In the genomic region with DNA sequence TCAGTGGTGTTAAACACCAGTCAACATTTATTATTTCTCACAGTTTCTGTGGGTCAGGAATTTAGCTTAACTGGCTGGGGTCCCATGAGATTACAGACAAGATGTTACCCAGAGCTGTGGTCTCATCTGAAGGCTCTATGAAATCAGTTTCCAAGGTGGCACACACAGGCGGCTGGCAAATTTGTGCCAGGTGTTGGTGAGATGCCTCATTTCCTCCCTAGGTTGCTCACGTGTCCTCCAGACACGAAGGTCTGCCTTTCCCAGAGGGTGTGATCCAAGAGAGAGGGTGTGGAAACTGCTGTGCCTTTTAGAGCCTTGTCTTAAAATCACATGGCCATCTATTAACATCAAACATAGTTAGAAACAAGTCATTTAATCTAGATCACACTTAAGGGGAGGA, we compare ENCODE assay signal across 1 cellular context.
TF ChIP-seq lines count a peak whose summit lies in the region.

No MANE protein-coding gene starts in this region.

TF ChIP-seq in SK-N-SH, 30 proteins besides CTCF, POLR2A, EP300 and RAD21 (continued from another document):
- TF ChIP-seq, protein P1, sequence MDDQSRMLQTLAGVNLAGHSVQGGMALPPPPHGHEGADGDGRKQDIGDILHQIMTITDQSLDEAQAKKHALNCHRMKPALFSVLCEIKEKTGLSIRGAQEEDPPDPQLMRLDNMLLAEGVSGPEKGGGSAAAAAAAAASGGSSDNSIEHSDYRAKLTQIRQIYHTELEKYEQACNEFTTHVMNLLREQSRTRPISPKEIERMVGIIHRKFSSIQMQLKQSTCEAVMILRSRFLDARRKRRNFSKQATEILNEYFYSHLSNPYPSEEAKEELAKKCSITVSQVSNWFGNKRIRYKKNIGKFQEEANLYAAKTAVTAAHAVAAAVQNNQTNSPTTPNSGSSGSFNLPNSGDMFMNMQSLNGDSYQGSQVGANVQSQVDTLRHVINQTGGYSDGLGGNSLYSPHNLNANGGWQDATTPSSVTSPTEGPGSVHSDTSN (IDR thresholded peaks at IDR 0.05) = no peak
